In the genomic region with DNA sequence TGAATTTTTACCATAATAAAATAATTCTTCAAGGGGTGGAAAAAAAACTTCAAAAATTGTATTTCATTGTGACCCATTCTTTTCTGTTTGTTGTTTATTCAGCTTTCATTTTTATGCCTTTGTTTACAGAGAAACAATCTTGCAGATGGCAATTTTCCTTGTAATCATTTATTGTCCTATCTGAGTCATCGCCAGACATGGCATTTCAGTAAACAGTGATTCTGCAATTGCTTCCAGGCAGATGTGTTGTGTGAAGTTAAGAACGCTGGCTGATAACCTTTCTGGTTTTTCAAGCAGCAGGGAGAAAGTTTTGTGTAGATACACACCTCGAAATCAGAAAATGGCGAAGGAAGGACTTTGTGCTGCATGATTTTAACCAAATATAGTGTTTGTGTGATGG, we compare ENCODE assay signal across 14 cellular contexts.
DNase-seq lines count a peak whose midpoint lies in the region; ATAC-seq and TF ChIP-seq lines count a peak whose summit lies in the region.
"Had no signal": no experiment of that assay in that cellular context is flagged by ENCODE, and none has a peak within 500 bp of the region (broad histone marks: within the 10 kb centered on the region; RNA-seq: fewer than 3 reads in every experiment).

No MANE protein-coding gene starts in this region.

- ATAC-seq in lower lobe of right lung = no peak
- no peak for ATAC-seq in foreskin keratinocyte
- ATAC-seq: sciatic nerve had no signal

- no peaks in the 10 kb centered on the region for H3K79me2 ChIP-seq in MM.1S (ENCODE audit: low read length)

- no peaks in the 10 kb centered on the region for H3K36me3 ChIP-seq in lower lobe of right lung
- no peaks in the 10 kb centered on the region for H3K36me3 ChIP-seq in MM.1S (replicated peaks; ENCODE audit: insufficient read depth, low read length)
- H3K36me3 ChIP-seq: thoracic aorta had no signal

- H3K4me1 ChIP-seq in lower lobe of right lung (no peaks in the 10 kb centered on the region), MM.1S (ENCODE audit: low read length) (no peaks in the 10 kb centered on the region), foreskin keratinocyte (peaks cover 6% of the 10 kb centered on the region)

- H3K9me3 ChIP-seq in lower lobe of right lung = no peaks in the 10 kb centered on the region
- no peaks in the 10 kb centered on the region for H3K9me3 ChIP-seq in MM.1S (replicated peaks; ENCODE audit: insufficient read depth, low read length)
- H3K9me3 ChIP-seq: thoracic aorta had no signal

- no peaks in the 10 kb centered on the region for H3F3A ChIP-seq in MM.1S (ENCODE audit: insufficient read depth, low read length)

- no peak overlapping the region for H3K27ac ChIP-seq in lower lobe of right lung
- H3K27ac ChIP-seq in MM.1S (ENCODE audit: low read length) = no peak overlapping the region
- no peak overlapping the region for H3K27ac ChIP-seq in foreskin keratinocyte
- H3K27ac ChIP-seq: thoracic aorta had no signal

- DNase-seq in NCI-H2029 (lab: John Stamatoyannopoulos, UW) (peak; percentile 40), NCI-H2029 treated with DMSO at 0.1 percent for 48 hours (lab: John Stamatoyannopoulos, UW) (no peak), NCI-H146 treated with DMSO at 0.1 percent for 48 hours (lab: John Stamatoyannopoulos, UW; ENCODE audit: unreplicated experiment) (peak; percentile 22), dermis blood vessel endothelial cell (peak; percentile 14), renal cortical epithelial cell (ENCODE audit: low read depth) (peak; percentile 45), lower lobe of right lung (no peak), MM.1S (no peak), foreskin keratinocyte (no peak)
- DNase-seq: activated CD4-positive, alpha-beta T cell treated with anti-CD3 and anti-CD28 coated beads, Interleukin-2, amount 10 ng/mL, durations not matched to agents 7 days and 5 days; DMS79 treated with DMSO at 0.1 percent for 48 hours; NK-92 treated with Interleukin-12 subunit alpha and Interleukin-12 subunit beta, amount 100 ng/mL, for 24 hours; T-helper 1 cell had no signal

- no peak overlapping the region for H3K9ac ChIP-seq in MM.1S (ENCODE audit: low read length)

- no peaks in the 10 kb centered on the region for H3K27me3 ChIP-seq in lower lobe of right lung (ENCODE audit: low read depth)
- no peaks in the 10 kb centered on the region for H3K27me3 ChIP-seq in MM.1S (replicated peaks; ENCODE audit: insufficient read depth, low read length)
- no peaks in the 10 kb centered on the region for H3K27me3 ChIP-seq in foreskin keratinocyte

- no peak overlapping the region for H3K4me2 ChIP-seq in MM.1S (ENCODE audit: low read depth, low read length)

- intact Hi-C loops in lower lobe of right lung (cut with DNase I) = no loop called here

- H3K4me3 ChIP-seq in lower lobe of right lung (no peak overlapping the region), MM.1S (ENCODE audit: low read length) (no peak overlapping the region)
- H3K4me3 ChIP-seq: thoracic aorta had no signal

- no peaks in the 10 kb centered on the region for H4K20me1 ChIP-seq in MM.1S (ENCODE audit: insufficient read depth, low read length)

- no peak overlapping the region for H2AFZ ChIP-seq in MM.1S (ENCODE audit: low read length)

- TF ChIP-seq CTCF in lower lobe of right lung (IDR thresholded peaks at IDR 0.05) (no peak), MM.1S (IDR thresholded peaks at IDR 0.05; ENCODE audit: low read length) (no peak), foreskin keratinocyte (conservative IDR thresholded peaks at IDR 0.05) (no peak)

- no peaks in the 10 kb centered on the region for H3K9me2 ChIP-seq in MM.1S (replicated peaks; ENCODE audit: insufficient read depth, low read length)

Comparison
In these comparisons a context has a peak if more than half of its experiments do, and no peak if none do; other contexts are left out.
1. DNase-seq: peak in NCI-H2029 (single experiment), NCI-H146 treated with DMSO at 0.1 percent for 48 hours (single experiment), dermis blood vessel endothelial cell (single experiment) and renal cortical epithelial cell (single experiment); none in NCI-H2029 treated with DMSO at 0.1 percent for 48 hours (single experiment), lower lobe of right lung (single experiment), MM.1S (single experiment) and foreskin keratinocyte (0 of 2).